In genomic region chr14:37563189-37563588, GRCh38 we compare ENCODE assay signal across 17 cellular contexts. TPM values are rescaled to one million over a fixed set of nuclear protein-coding genes. Genes with fewer than 3 reads are reported as not detected.
DNase-seq lines count a peak whose midpoint lies in the region; ATAC-seq and TF ChIP-seq lines count a peak whose summit lies in the region.
"Had no signal": no experiment of that assay in that cellular context is flagged by ENCODE, and none has a peak within 500 bp of the region (broad histone marks: within the 10 kb centered on the region; RNA-seq: fewer than 3 reads in every experiment).

No MANE protein-coding gene starts in this region.

- TF ChIP-seq CTCF in 22Rv1 (IDR thresholded peaks at IDR 0.05), result no peak
- TF ChIP-seq CTCF in colonic mucosa (IDR thresholded peaks at IDR 0.05), result no peak
- TF ChIP-seq CTCF in mucosa of descending colon (IDR thresholded peaks at IDR 0.05), result no peak
- TF ChIP-seq CTCF in WTC11 (IDR thresholded peaks at IDR 0.05), result no peak
- TF ChIP-seq CTCF in MM.1S (IDR thresholded peaks at IDR 0.05; ENCODE audit: low read length), result no peak

- H3K9me3 ChIP-seq in Karpas-422 (ENCODE audit: low read length) (no peaks in the 10 kb centered on the region), colonic mucosa (no peaks in the 10 kb centered on the region), mucosa of descending colon (no peaks in the 10 kb centered on the region), MM.1S (replicated peaks; ENCODE audit: insufficient read depth, low read length) (no peaks in the 10 kb centered on the region)
- H3K9me3 ChIP-seq: BLaER1 treated with 17β-estradiol and CSF1 and Interleukin-3, amounts not matched to agents 10 nM and 100 nM had no signal

- H3K79me2 ChIP-seq in Karpas-422 (ENCODE audit: low read length) (no peaks in the 10 kb centered on the region), MM.1S (ENCODE audit: low read length) (no peaks in the 10 kb centered on the region)

- H3K9ac ChIP-seq in Karpas-422 (ENCODE audit: low read length) (no peak overlapping the region), colonic mucosa (ENCODE audit: low read depth in 2 of 2, low read length in 2 of 2) (peak overlapping the region in 1 of 2 donors; percentile 29), MM.1S (ENCODE audit: low read length) (no peak overlapping the region)
- H3K9ac ChIP-seq: BLaER1 treated with 17β-estradiol and CSF1 and Interleukin-3, amounts not matched to agents 10 nM and 100 nM had no signal

- ATAC-seq in mucosa of descending colon, result peak; percentile 68
- ATAC-seq in WTC11, result no peak
- no peak for ATAC-seq in GM18498 (IDR thresholded peaks at IDR 0.05; ENCODE audit: unreplicated experiment)

- CTCF ChIA-PET in WTC11 (lab: Charles Lee), result interaction anchor here (0.8 to 1.0 kb wide), 2 partner anchors 29 to 311 kb away, joined by 3 read pairs; no protein-coding TSS in a partner anchor

- H3K4me3 Mint-ChIP-seq in WTC11, result no peak overlapping the region
- H3K4me3 Mint-ChIP-seq: CD4-positive, CD25-positive, alpha-beta regulatory T cell; HFFc6 had no signal

- no peaks in the 10 kb centered on the region; the same call in 1 of the 2 replicates for H3K36me3 Mint-ChIP-seq in WTC11
- H3K36me3 Mint-ChIP-seq: CD4-positive, CD25-positive, alpha-beta regulatory T cell had no signal

- H3K9me2 ChIP-seq in Karpas-422 (replicated peaks; ENCODE audit: insufficient read depth, low read length), result no peaks in the 10 kb centered on the region
- no peaks in the 10 kb centered on the region for H3K9me2 ChIP-seq in MM.1S (replicated peaks; ENCODE audit: insufficient read depth, low read length)

- no peaks in the 10 kb centered on the region for H3K9me3 Mint-ChIP-seq in WTC11
- H3K9me3 Mint-ChIP-seq: CD4-positive, CD25-positive, alpha-beta regulatory T cell; HFFc6 had no signal

- H3K4me1 Mint-ChIP-seq in WTC11, result peaks cover 9% of the 10 kb centered on the region
- H3K4me1 Mint-ChIP-seq: CD4-positive, CD25-positive, alpha-beta regulatory T cell had no signal

- H3K36me3 ChIP-seq in Karpas-422 (ENCODE audit: insufficient read depth, low read length) (no peaks in the 10 kb centered on the region), colonic mucosa (no peaks in the 10 kb centered on the region), mucosa of descending colon (ENCODE audit: low read depth) (no peaks in the 10 kb centered on the region), MM.1S (replicated peaks; ENCODE audit: insufficient read depth, low read length) (no peaks in the 10 kb centered on the region)
- H3K36me3 ChIP-seq: BLaER1 treated with 17β-estradiol and CSF1 and Interleukin-3, amounts not matched to agents 10 nM and 100 nM had no signal

- H3K27ac Mint-ChIP-seq in WTC11, result no peak overlapping the region
- H3K27ac Mint-ChIP-seq: CD4-positive, CD25-positive, alpha-beta regulatory T cell; HFFc6 had no signal

- no peaks in the 10 kb centered on the region for H3K27me3 Mint-ChIP-seq in WTC11 (ENCODE audit: low read depth)
- H3K27me3 Mint-ChIP-seq: CD4-positive, CD25-positive, alpha-beta regulatory T cell had no signal

- H3K4me2 ChIP-seq in Karpas-422 (ENCODE audit: low read depth, low read length, poor library complexity, severe bottlenecking), result no peak overlapping the region
- no peak overlapping the region for H3K4me2 ChIP-seq in MM.1S (ENCODE audit: low read depth, low read length)
- H3K4me2 ChIP-seq: BLaER1 treated with 17β-estradiol and CSF1 and Interleukin-3, amounts not matched to agents 10 nM and 100 nM had no signal

- POLR2A ChIA-PET in WTC11 (lab: Charles Lee), result no interaction called here

- H2AFZ ChIP-seq in Karpas-422 (ENCODE audit: low read length) (0 out of 2 replicates have a peak overlapping the region, but pooled peaks have one; percentile 8), MM.1S (ENCODE audit: low read length) (no peak overlapping the region)

- H3K4me3 ChIP-seq in Karpas-422 (ENCODE audit: low read length) (no peak overlapping the region), colonic mucosa (no peak overlapping the region), mucosa of descending colon (no peak overlapping the region), MM.1S (ENCODE audit: low read length) (no peak overlapping the region)
- H3K4me3 ChIP-seq: BLaER1 treated with 17β-estradiol and CSF1 and Interleukin-3, amounts not matched to agents 10 nM and 100 nM had no signal

- H3K27ac ChIP-seq in 22Rv1, result peak overlapping the region; percentile 96
- H3K27ac ChIP-seq in Karpas-422 (ENCODE audit: low read length), result no peak overlapping the region
- H3K27ac ChIP-seq in colonic mucosa, result peak overlapping the region; percentile 31
- H3K27ac ChIP-seq in MM.1S (ENCODE audit: low read length), result no peak overlapping the region
- H3K27ac ChIP-seq: BLaER1 treated with 17β-estradiol and CSF1 and Interleukin-3, amounts not matched to agents 10 nM and 100 nM had no signal

- H3K4me1 ChIP-seq in Karpas-422 (ENCODE audit: low read length) (no peaks in the 10 kb centered on the region), colonic mucosa (peaks cover 5% of the 10 kb centered on the region), mucosa of descending colon (ENCODE audit: low read depth) (no peaks in the 10 kb centered on the region), MM.1S (ENCODE audit: low read length) (no peaks in the 10 kb centered on the region)
- H3K4me1 ChIP-seq: BLaER1 treated with 17β-estradiol and CSF1 and Interleukin-3, amounts not matched to agents 10 nM and 100 nM had no signal

- H3K27me3 ChIP-seq in Karpas-422 (ENCODE audit: low read length), result no peaks in the 10 kb centered on the region
- no peaks in the 10 kb centered on the region for H3K27me3 ChIP-seq in colonic mucosa
- H3K27me3 ChIP-seq in MM.1S (replicated peaks; ENCODE audit: insufficient read depth, low read length), result no peaks in the 10 kb centered on the region
- H3K27me3 ChIP-seq: BLaER1 treated with 17β-estradiol and CSF1 and Interleukin-3, amounts not matched to agents 10 nM and 100 nM had no signal

- intact Hi-C loops in colonic mucosa (cut with DNase I) (loop anchor here (10.0 kb wide), 1 partner anchor 138 kb away; no protein-coding TSS in a partner anchor), mucosa of descending colon (cut with DNase I, micrococcal nuclease) (loop anchor here in 1 of 2 donors (10.0 kb wide), 1 partner anchor 318 kb away; no protein-coding TSS in a partner anchor)

- no peak for DNase-seq in Karpas-422
- peak; percentile 41 for DNase-seq in colonic mucosa
- peak in 1 of 3 donors; percentile 49 for DNase-seq in mucosa of descending colon
- no peak for DNase-seq in HK-2 (ENCODE audit: unreplicated experiment)
- no peak for DNase-seq in WTC11 (ENCODE audit: low spot score)
- no peak for DNase-seq in MM.1S
- DNase-seq: 8988T; ACHN; CD4-positive, CD25-positive, alpha-beta regulatory T cell; DMS153; DMS79 treated with DMSO at 0.1 percent for 48 hours; EL; HCEC 1CT; HFFc6 had no signal

- H4K20me1 ChIP-seq in Karpas-422 (ENCODE audit: insufficient read depth, low read depth, low read length) (no peaks in the 10 kb centered on the region), MM.1S (ENCODE audit: insufficient read depth, low read length) (no peaks in the 10 kb centered on the region)
- H4K20me1 ChIP-seq: BLaER1 treated with 17β-estradiol and CSF1 and Interleukin-3, amounts not matched to agents 10 nM and 100 nM had no signal

- no peaks in the 10 kb centered on the region for H3F3A ChIP-seq in MM.1S (ENCODE audit: insufficient read depth, low read length)

TF ChIP-seq in WTC11, 78 proteins besides CTCF, POLR2A, EP300 and RAD21 (continues in another document):
- TF ChIP-seq CREM (CRISPR knock-in tag; IDR thresholded peaks at IDR 0.05) (no peak), NR1H2 (CRISPR knock-in tag; IDR thresholded peaks at IDR 0.05) (no peak), MXD4 (CRISPR knock-in tag; IDR thresholded peaks at IDR 0.05; ENCODE audit: borderline replicate concordance) (no peak), TP53 (CRISPR knock-in tag; IDR thresholded peaks at IDR 0.05) (no peak), MYBL2 (CRISPR knock-in tag; IDR thresholded peaks at IDR 0.05) (no peak), ZNF671 (CRISPR knock-in tag; IDR thresholded peaks at IDR 0.05) (no peak), STAT6 (CRISPR knock-in tag; conservative IDR thresholded peaks at IDR 0.05; ENCODE audit: low read depth) (no peak), ZNF232 (CRISPR knock-in tag; IDR thresholded peaks at IDR 0.05) (no peak), MAX (CRISPR knock-in tag; IDR thresholded peaks at IDR 0.05) (no peak)

RNA-seq across cellular contexts. Expression of gene FOXA1, which starts 31.9 kb away (rescaled TPM):
- not detected in 2 replicates for total RNA-seq in Karpas-422 (2014; rRNA removed; shearing (Covaris generic); ENCODE audit: low replicate concordance)
- 10 to 100 TPM; 70.5 to 87.7 TPM for total RNA-seq in colonic mucosa
- 10 to 100 TPM; 21.1 to 73.3 (median 64.5) TPM for total RNA-seq in mucosa of descending colon
- 0.21 to 0.34 TPM (median 0.28 TPM) in 3 replicates for total RNA-seq in WTC11 (2021)

RNA-seq across cellular contexts. Expression of gene TTC6, which starts 32.2 kb away (rescaled TPM):
- not detected in 2 replicates for total RNA-seq in Karpas-422 (2014; rRNA removed; shearing (Covaris generic); ENCODE audit: low replicate concordance)
- total RNA-seq in colonic mucosa (1 to 10 TPM; 4.5 to 4.7 TPM), mucosa of descending colon (1 to 10 TPM; 1.7 to 9.2 (median 4.8) TPM), WTC11 (2021) (0.09 to 0.11 TPM in 2 of 3 replicates, not detected in the other)
- total RNA-seq: CD4-positive, CD25-positive, alpha-beta regulatory T cell had no signal

Comparison
In these comparisons a context has a peak if more than half of its experiments do, and no peak if none do; other contexts are left out.
1. H3K27ac ChIP-seq: peak in 22Rv1 (single experiment) and colonic mucosa (single experiment); none in Karpas-422 (single experiment) and MM.1S (single experiment).
2. RNA of gene FOXA1, which starts 31.9 kb away (total RNA-seq): 70.5 to 87.7 TPM in colonic mucosa and 21.1 to 73.3 TPM in mucosa of descending colon; 0.21 to 0.34 TPM in WTC11 and not detected in Karpas-422; every median in the first group is over 10 times any median in the second.